Comparison of ENCODE assay signal across 12 cellular contexts in genomic region chr10:61663466-61663865, GRCh38. TPM values are rescaled to one million over a fixed set of nuclear protein-coding genes. Genes with fewer than 3 reads are reported as not detected.
DNase-seq lines count a peak whose midpoint lies in the region; ATAC-seq and TF ChIP-seq lines count a peak whose summit lies in the region.
"Had no signal": no experiment of that assay in that cellular context is flagged by ENCODE, and none has a peak within 500 bp of the region (broad histone marks: within the 10 kb centered on the region; RNA-seq: fewer than 3 reads in every experiment).

No MANE protein-coding gene starts in this region.

- H3K9me3 Mint-ChIP-seq in T-cell: no peaks in the 10 kb centered on the region
- peaks cover 0 to 5% (median 0%) of the 10 kb centered on the region in 9 donors for H3K9me3 Mint-ChIP-seq in naive thymus-derived CD8-positive, alpha-beta T cell

- H3K4me3 ChIP-seq in mucosa of rectum (ENCODE audit: low read length in 2 of 2): peak overlapping the region; percentile 56 to 58
- peak overlapping the region; percentile 62 to 73 for H3K4me3 ChIP-seq in testis
- H3K4me3 ChIP-seq: SJCRH30 had no signal

- CTCF ChIA-PET in T-cell (lab: Charles Lee): no interaction called here

- intact Hi-C loops in testis (cut with DNase I; ENCODE audit: low total_unique reads): no loop called here

- TF ChIP-seq POLR2A in testis (IDR thresholded peaks at IDR 0.05): no peak

- H3K27ac ChIP-seq in mucosa of rectum (ENCODE audit: low read depth in 2 of 2, low read length in 2 of 2) (no peak overlapping the region), testis (no peak overlapping the region)
- H3K27ac ChIP-seq: SJCRH30 had no signal

- H3K4me1 Mint-ChIP-seq in T-cell: peaks cover 0 to 8% (median 0%) of the 10 kb centered on the region in 3 donors
- peaks cover 0 to 6% (median 0%) of the 10 kb centered on the region in 4 donors for H3K4me1 Mint-ChIP-seq in naive thymus-derived CD8-positive, alpha-beta T cell

- no peaks in the 10 kb centered on the region for H3K4me1 ChIP-seq in mucosa of rectum (ENCODE audit: control insufficient read depth in 2 of 2, insufficient read depth in 2 of 2, low read length in 2 of 2)
- H3K4me1 ChIP-seq in testis: peaks cover 3% of the 10 kb centered on the region
- H3K4me1 ChIP-seq: SJCRH30 had no signal

- no peak overlapping the region for H3K9ac ChIP-seq in mucosa of rectum (ENCODE audit: low read depth in 1 of 2, low read length in 2 of 2)

- no peaks in the 10 kb centered on the region for H3K9me3 ChIP-seq in mucosa of rectum (ENCODE audit: control insufficient read depth in 2 of 2, low read length in 2 of 2)
- H3K9me3 ChIP-seq in testis: no peaks in the 10 kb centered on the region
- H3K9me3 ChIP-seq: SJCRH30 had no signal

- DNase-seq in DMS53 (lab: John Stamatoyannopoulos, UW): peak; percentile 7
- no peak for DNase-seq in DMS53 treated with DMSO at 0.1 percent for 48 hours (lab: John Stamatoyannopoulos, UW; ENCODE audit: unreplicated experiment)
- peak; percentile 10 for DNase-seq in dermis blood vessel endothelial cell
- DNase-seq in testis: no peak
- no peak for DNase-seq in T-cell
- no peak for DNase-seq in naive thymus-derived CD8-positive, alpha-beta T cell
- DNase-seq: 8988T, cortex of kidney, KBM-7, SJCRH30 had no signal

- ATAC-seq in T-cell (replicated peaks in 1 of 4): no peak
- no peak for ATAC-seq in naive thymus-derived CD8-positive, alpha-beta T cell
- no peak for ATAC-seq in HG03280 (IDR thresholded peaks at IDR 0.05; ENCODE audit: unreplicated experiment)

- no peak overlapping the region for H3K27ac Mint-ChIP-seq in T-cell
- no peak overlapping the region for H3K27ac Mint-ChIP-seq in naive thymus-derived CD8-positive, alpha-beta T cell

- peaks cover 43 to 48% of the 10 kb centered on the region in 2 donors for H3K27me3 Mint-ChIP-seq in T-cell
- H3K27me3 Mint-ChIP-seq in naive thymus-derived CD8-positive, alpha-beta T cell: peaks cover 25 to 59% (median 27%) of the 10 kb centered on the region in 5 donors

- no peaks in the 10 kb centered on the region for H3K36me3 Mint-ChIP-seq in T-cell
- H3K36me3 Mint-ChIP-seq in naive thymus-derived CD8-positive, alpha-beta T cell: no peaks in the 10 kb centered on the region

- no peak for TF ChIP-seq CTCF in testis (IDR thresholded peaks at IDR 0.05)

- H3K36me3 ChIP-seq in mucosa of rectum (ENCODE audit: control insufficient read depth in 2 of 2, insufficient read depth in 2 of 2, low read length in 2 of 2): no peaks in the 10 kb centered on the region
- no peaks in the 10 kb centered on the region for H3K36me3 ChIP-seq in testis (ENCODE audit: low read depth, missing control alignments)
- H3K36me3 ChIP-seq: SJCRH30 had no signal

- H3K4me3 Mint-ChIP-seq in T-cell: peak overlapping the region in 1 of 3 donors; percentile 48
- peak overlapping the region in 1 of 10 donors; percentile 12 for H3K4me3 Mint-ChIP-seq in naive thymus-derived CD8-positive, alpha-beta T cell

- WGBS in testis, 2 donors: 52 to 62% methylated on average over 3 of the region's 3 CpGs

- POLR2A ChIA-PET in T-cell (lab: Charles Lee): no interaction called here
- POLR2A ChIA-PET in naive thymus-derived CD8-positive, alpha-beta T cell (lab: Charles Lee): no interaction called here

- H3K27me3 ChIP-seq in mucosa of rectum (ENCODE audit: control insufficient read depth in 2 of 2, insufficient read depth in 2 of 2, low read length in 2 of 2): no peaks in the 10 kb centered on the region
- no peaks in the 10 kb centered on the region for H3K27me3 ChIP-seq in testis
- H3K27me3 ChIP-seq: SJCRH30 had no signal

RNA-seq across cellular contexts. Expression of gene CABCOCO1, which starts 0.7 kb away (rescaled TPM):
- total RNA-seq in dermis blood vessel endothelial cell: not detected in 2 replicates
- total RNA-seq in testis: 10 to 100 TPM in 1 of 2 donors, 1 to 10 TPM in 1; 2.5 to 10.2 TPM
- 26.0 TPM for polyA plus RNA-seq in testis (ENCODE audit: insufficient read depth, low read depth, low replicate concordance)
- not detected for total RNA-seq in T-cell
- total RNA-seq in naive thymus-derived CD8-positive, alpha-beta T cell: not detected
- not detected for polyA plus RNA-seq in naive thymus-derived CD8-positive, alpha-beta T cell
- total RNA-seq: SJCRH30 had no signal

Comparison
In these comparisons a context has a peak if more than half of its experiments do, and no peak if none do; other contexts are left out.
1. DNase-seq: peak in DMS53 (single experiment) and dermis blood vessel endothelial cell (single experiment); none in DMS53 treated with DMSO at 0.1 percent for 48 hours (single experiment), testis (single experiment), T-cell (0 of 34) and naive thymus-derived CD8-positive, alpha-beta T cell (0 of 10).